Comparison of ENCODE assay signal across 1 cellular context in the genomic region with DNA sequence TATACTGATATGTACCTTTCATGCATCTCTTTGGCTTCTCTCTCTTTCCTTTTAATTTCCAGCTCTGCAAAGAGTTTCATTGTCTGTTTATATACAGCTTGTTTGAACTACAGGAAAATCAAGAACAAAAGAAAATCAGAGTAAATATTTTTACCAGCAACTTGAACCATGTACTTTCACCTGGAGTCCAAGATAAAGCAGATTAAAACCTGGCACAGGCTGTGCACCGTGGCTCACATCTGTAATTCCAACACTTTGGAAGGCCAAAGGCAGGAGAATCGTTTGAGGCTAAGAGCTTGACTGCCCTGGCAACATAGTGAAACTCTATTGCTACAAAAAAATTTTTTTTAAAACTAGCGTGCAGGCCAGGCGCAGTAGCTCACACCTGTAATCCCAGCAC.
TF ChIP-seq lines count a peak whose summit lies in the region.

No MANE protein-coding gene starts in this region.

TF ChIP-seq in HepG2, 621 proteins besides CTCF, POLR2A, EP300 and RAD21 (continued from another document and continues in another):
- TF ChIP-seq ZNF501 (CRISPR knock-in tag; IDR thresholded peaks at IDR 0.05), result peak; percentile 27; the same call in 1 of the 2 replicates
- no peak for TF ChIP-seq SOX13 (IDR thresholded peaks at IDR 0.05)
- TF ChIP-seq SOX13 (CRISPR knock-in tag; conservative IDR thresholded peaks at IDR 0.05 in 1 of 2, IDR thresholded peaks at IDR 0.05 in 1 of 2), result peak in 1 of 2 experiments; percentile 84; a peak in 2 of 4 replicates
- no peak for TF ChIP-seq ZBTB7B (CRISPR knock-in tag; IDR thresholded peaks at IDR 0.05)
- no peak for TF ChIP-seq ELF3 (CRISPR knock-in tag; IDR thresholded peaks at IDR 0.05)
- TF ChIP-seq RXRB (CRISPR knock-in tag; IDR thresholded peaks at IDR 0.05; ENCODE audit: borderline replicate concordance), result 0 out of 2 replicates have a peak, but pooled peaks have one; percentile 16
- no peak for TF ChIP-seq U2AF1 (optimal IDR thresholded peaks at IDR 0.05; ENCODE audit: low read depth, low read length)
- peak; percentile 45; the same call in 1 of the 2 replicates for TF ChIP-seq BCL6 (CRISPR knock-in tag; IDR thresholded peaks at IDR 0.05)
- no peak for TF ChIP-seq ATM (IDR thresholded peaks at IDR 0.05; ENCODE audit: borderline replicate concordance)
- no peak for TF ChIP-seq NFYC (CRISPR knock-in tag; IDR thresholded peaks at IDR 0.05)
- TF ChIP-seq, protein P1, sequence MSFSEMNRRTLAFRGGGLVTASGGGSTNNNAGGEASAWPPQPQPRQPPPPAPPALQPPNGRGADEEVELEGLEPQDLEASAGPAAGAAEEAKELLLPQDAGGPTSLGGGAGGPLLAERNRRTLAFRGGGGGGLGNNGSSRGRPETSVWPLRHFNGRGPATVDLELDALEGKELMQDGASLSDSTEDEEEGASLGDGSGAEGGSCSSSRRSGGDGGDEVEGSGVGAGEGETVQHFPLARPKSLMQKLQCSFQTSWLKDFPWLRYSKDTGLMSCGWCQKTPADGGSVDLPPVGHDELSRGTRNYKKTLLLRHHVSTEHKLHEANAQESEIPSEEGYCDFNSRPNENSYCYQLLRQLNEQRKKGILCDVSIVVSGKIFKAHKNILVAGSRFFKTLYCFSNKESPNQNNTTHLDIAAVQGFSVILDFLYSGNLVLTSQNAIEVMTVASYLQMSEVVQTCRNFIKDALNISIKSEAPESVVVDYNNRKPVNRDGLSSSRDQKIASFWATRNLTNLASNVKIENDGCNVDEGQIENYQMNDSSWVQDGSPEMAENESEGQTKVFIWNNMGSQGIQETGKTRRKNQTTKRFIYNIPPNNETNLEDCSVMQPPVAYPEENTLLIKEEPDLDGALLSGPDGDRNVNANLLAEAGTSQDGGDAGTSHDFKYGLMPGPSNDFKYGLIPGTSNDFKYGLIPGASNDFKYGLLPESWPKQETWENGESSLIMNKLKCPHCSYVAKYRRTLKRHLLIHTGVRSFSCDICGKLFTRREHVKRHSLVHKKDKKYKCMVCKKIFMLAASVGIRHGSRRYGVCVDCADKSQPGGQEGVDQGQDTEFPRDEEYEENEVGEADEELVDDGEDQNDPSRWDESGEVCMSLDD (CRISPR knock-in tag; IDR thresholded peaks at IDR 0.05; ENCODE audit: borderline replicate concordance), result no peak
- TF ChIP-seq KLF11 (CRISPR knock-in tag; IDR thresholded peaks at IDR 0.05), result no peak
- peak; percentile 28; the same call in 1 of the 2 replicates for TF ChIP-seq ZFX (CRISPR knock-in tag; IDR thresholded peaks at IDR 0.05; ENCODE audit: low read depth)
- TF ChIP-seq GFI1 (CRISPR knock-in tag; IDR thresholded peaks at IDR 0.05; ENCODE audit: borderline replicate concordance), result 0 out of 2 replicates have a peak, but pooled peaks have one; percentile 20
- TF ChIP-seq ZSCAN29 (CRISPR knock-in tag; conservative IDR thresholded peaks at IDR 0.05), result no peak
- no peak for TF ChIP-seq ZNF552 (CRISPR knock-in tag; IDR thresholded peaks at IDR 0.05; ENCODE audit: borderline replicate concordance)
- no peak for TF ChIP-seq BORCS8-MEF2B (CRISPR knock-in tag; IDR thresholded peaks at IDR 0.05)
- no peak for TF ChIP-seq KDM2A (CRISPR knock-in tag; IDR thresholded peaks at IDR 0.05; ENCODE audit: borderline replicate concordance, low read depth)
- TF ChIP-seq, protein P2, sequence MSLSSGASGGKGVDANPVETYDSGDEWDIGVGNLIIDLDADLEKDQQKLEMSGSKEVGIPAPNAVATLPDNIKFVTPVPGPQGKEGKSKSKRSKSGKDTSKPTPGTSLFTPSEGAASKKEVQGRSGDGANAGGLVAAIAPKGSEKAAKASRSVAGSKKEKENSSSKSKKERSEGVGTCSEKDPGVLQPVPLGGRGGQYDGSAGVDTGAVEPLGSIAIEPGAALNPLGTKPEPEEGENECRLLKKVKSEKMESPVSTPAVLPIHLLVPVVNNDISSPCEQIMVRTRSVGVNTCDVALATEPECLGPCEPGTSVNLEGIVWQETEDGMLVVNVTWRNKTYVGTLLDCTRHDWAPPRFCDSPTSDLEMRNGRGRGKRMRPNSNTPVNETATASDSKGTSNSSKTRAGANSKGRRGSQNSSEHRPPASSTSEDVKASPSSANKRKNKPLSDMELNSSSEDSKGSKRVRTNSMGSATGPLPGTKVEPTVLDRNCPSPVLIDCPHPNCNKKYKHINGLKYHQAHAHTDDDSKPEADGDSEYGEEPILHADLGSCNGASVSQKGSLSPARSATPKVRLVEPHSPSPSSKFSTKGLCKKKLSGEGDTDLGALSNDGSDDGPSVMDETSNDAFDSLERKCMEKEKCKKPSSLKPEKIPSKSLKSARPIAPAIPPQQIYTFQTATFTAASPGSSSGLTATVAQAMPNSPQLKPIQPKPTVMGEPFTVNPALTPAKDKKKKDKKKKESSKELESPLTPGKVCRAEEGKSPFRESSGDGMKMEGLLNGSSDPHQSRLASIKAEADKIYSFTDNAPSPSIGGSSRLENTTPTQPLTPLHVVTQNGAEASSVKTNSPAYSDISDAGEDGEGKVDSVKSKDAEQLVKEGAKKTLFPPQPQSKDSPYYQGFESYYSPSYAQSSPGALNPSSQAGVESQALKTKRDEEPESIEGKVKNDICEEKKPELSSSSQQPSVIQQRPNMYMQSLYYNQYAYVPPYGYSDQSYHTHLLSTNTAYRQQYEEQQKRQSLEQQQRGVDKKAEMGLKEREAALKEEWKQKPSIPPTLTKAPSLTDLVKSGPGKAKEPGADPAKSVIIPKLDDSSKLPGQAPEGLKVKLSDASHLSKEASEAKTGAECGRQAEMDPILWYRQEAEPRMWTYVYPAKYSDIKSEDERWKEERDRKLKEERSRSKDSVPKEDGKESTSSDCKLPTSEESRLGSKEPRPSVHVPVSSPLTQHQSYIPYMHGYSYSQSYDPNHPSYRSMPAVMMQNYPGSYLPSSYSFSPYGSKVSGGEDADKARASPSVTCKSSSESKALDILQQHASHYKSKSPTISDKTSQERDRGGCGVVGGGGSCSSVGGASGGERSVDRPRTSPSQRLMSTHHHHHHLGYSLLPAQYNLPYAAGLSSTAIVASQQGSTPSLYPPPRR (CRISPR knock-in tag; IDR thresholded peaks at IDR 0.05; ENCODE audit: borderline replicate concordance), result 0 out of 2 replicates have a peak, but pooled peaks have one; percentile 23
- no peak for TF ChIP-seq RFX5 (IDR thresholded peaks at IDR 0.05; ENCODE audit: low read depth, low read length)
- TF ChIP-seq IKZF4 (CRISPR knock-in tag; IDR thresholded peaks at IDR 0.05; ENCODE audit: borderline replicate concordance, low read depth, not compliant biosample characterization), result no peak
- TF ChIP-seq FOXK2 (IDR thresholded peaks at IDR 0.05), result no peak
- peak; percentile 66 for TF ChIP-seq HNF4A (CRISPR knock-in tag; IDR thresholded peaks at IDR 0.05)
- no peak for TF ChIP-seq ZNF510 (CRISPR knock-in tag; IDR thresholded peaks at IDR 0.05; ENCODE audit: low read depth)
- no peak for TF ChIP-seq PHF20 (CRISPR knock-in tag; IDR thresholded peaks at IDR 0.05)
- TF ChIP-seq CAMTA2 (CRISPR knock-in tag; IDR thresholded peaks at IDR 0.05; ENCODE audit: borderline replicate concordance), result no peak
- TF ChIP-seq NCOA2 (CRISPR knock-in tag; IDR thresholded peaks at IDR 0.05), result peak; percentile 54; the same call in 1 of the 2 replicates
- TF ChIP-seq, protein P3, sequence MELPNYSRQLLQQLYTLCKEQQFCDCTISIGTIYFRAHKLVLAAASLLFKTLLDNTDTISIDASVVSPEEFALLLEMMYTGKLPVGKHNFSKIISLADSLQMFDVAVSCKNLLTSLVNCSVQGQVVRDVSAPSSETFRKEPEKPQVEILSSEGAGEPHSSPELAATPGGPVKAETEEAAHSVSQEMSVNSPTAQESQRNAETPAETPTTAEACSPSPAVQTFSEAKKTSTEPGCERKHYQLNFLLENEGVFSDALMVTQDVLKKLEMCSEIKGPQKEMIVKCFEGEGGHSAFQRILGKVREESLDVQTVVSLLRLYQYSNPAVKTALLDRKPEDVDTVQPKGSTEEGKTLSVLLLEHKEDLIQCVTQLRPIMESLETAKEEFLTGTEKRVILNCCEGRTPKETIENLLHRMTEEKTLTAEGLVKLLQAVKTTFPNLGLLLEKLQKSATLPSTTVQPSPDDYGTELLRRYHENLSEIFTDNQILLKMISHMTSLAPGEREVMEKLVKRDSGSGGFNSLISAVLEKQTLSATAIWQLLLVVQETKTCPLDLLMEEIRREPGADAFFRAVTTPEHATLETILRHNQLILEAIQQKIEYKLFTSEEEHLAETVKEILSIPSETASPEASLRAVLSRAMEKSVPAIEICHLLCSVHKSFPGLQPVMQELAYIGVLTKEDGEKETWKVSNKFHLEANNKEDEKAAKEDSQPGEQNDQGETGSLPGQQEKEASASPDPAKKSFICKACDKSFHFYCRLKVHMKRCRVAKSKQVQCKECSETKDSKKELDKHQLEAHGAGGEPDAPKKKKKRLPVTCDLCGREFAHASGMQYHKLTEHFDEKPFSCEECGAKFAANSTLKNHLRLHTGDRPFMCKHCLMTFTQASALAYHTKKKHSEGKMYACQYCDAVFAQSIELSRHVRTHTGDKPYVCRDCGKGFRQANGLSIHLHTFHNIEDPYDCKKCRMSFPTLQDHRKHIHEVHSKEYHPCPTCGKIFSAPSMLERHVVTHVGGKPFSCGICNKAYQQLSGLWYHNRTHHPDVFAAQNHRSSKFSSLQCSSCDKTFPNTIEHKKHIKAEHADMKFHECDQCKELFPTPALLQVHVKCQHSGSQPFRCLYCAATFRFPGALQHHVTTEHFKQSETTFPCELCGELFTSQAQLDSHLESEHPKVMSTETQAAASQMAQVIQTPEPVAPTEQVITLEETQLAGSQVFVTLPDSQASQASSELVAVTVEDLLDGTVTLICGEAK (IDR thresholded peaks at IDR 0.05), result no peak
- TF ChIP-seq, protein P3 (CRISPR knock-in tag; IDR thresholded peaks at IDR 0.05), result no peak
- TF ChIP-seq RARA (CRISPR knock-in tag; IDR thresholded peaks at IDR 0.05), result peak; percentile 41; the same call in 1 of the 2 replicates
- TF ChIP-seq, protein P4, sequence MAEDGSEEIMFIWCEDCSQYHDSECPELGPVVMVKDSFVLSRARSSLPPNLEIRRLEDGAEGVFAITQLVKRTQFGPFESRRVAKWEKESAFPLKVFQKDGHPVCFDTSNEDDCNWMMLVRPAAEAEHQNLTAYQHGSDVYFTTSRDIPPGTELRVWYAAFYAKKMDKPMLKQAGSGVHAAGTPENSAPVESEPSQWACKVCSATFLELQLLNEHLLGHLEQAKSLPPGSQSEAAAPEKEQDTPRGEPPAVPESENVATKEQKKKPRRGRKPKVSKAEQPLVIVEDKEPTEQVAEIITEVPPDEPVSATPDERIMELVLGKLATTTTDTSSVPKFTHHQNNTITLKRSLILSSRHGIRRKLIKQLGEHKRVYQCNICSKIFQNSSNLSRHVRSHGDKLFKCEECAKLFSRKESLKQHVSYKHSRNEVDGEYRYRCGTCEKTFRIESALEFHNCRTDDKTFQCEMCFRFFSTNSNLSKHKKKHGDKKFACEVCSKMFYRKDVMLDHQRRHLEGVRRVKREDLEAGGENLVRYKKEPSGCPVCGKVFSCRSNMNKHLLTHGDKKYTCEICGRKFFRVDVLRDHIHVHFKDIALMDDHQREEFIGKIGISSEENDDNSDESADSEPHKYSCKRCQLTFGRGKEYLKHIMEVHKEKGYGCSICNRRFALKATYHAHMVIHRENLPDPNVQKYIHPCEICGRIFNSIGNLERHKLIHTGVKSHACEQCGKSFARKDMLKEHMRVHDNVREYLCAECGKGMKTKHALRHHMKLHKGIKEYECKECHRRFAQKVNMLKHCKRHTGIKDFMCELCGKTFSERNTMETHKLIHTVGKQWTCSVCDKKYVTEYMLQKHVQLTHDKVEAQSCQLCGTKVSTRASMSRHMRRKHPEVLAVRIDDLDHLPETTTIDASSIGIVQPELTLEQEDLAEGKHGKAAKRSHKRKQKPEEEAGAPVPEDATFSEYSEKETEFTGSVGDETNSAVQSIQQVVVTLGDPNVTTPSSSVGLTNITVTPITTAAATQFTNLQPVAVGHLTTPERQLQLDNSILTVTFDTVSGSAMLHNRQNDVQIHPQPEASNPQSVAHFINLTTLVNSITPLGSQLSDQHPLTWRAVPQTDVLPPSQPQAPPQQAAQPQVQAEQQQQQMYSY (CRISPR knock-in tag; IDR thresholded peaks at IDR 0.05), result no peak
- TF ChIP-seq HNF4G (IDR thresholded peaks at IDR 0.05; ENCODE audit: borderline replicate concordance, low read depth, low read length), result no peak
- TF ChIP-seq HNF4G (CRISPR knock-in tag; IDR thresholded peaks at IDR 0.05; ENCODE audit: borderline replicate concordance, low read depth), result no peak
- TF ChIP-seq XBP1 (CRISPR knock-in tag; IDR thresholded peaks at IDR 0.05), result no peak
- TF ChIP-seq NR2F6 (IDR thresholded peaks at IDR 0.05), result peak; percentile 36; the same call in 1 of the 2 replicates
- TF ChIP-seq NR2F6 (CRISPR knock-in tag; IDR thresholded peaks at IDR 0.05), result no peak
